Comparison of ENCODE assay signal across 1 cellular context in the genomic region with DNA sequence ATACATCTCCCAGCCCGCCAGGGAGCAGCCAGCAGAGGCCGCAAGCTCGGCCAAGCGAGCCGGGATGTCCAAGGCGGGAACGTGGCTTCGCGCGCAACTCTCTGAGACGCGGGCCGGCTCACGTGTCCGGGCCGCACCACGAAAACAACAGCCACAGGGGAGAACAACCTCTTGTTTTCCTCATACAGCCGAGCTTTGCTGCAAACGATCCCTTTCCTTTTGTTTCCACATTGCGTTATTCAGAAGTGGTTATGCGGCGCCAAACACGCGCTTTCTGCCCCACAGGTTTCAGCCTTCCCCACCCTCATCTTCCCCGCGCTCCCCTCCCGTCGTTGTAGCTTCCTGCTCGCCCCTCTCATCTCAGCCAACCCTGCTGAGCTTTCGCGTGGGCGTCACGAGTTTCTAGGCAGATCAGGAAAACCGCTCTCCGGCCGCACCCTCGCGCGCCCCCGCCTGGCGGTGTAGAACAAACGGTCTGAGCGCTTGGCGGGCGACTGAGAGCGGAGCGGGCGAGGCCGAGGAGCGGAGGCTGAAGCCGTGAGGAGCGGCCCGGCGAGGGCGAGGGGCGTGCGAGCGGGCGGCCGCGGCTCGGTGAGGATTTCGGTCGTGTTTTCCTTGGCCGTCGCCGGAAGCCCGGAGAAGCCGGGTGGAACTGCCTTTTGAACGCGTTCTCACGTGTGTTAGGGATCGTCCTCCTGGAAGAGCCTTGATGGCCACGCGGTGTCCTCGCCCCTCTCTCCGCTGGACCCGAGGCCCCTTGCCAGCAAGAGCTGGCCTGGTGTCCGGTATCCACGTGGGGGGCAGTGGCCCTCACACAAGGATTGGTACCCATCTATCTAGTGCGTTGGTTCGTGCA.
TF ChIP-seq lines count a peak whose summit lies in the region.

No MANE protein-coding gene starts in this region.

TF ChIP-seq in HepG2, 621 proteins besides CTCF, POLR2A, EP300 and RAD21 (continued from another document and continues in another):
- TF ChIP-seq, protein P1, sequence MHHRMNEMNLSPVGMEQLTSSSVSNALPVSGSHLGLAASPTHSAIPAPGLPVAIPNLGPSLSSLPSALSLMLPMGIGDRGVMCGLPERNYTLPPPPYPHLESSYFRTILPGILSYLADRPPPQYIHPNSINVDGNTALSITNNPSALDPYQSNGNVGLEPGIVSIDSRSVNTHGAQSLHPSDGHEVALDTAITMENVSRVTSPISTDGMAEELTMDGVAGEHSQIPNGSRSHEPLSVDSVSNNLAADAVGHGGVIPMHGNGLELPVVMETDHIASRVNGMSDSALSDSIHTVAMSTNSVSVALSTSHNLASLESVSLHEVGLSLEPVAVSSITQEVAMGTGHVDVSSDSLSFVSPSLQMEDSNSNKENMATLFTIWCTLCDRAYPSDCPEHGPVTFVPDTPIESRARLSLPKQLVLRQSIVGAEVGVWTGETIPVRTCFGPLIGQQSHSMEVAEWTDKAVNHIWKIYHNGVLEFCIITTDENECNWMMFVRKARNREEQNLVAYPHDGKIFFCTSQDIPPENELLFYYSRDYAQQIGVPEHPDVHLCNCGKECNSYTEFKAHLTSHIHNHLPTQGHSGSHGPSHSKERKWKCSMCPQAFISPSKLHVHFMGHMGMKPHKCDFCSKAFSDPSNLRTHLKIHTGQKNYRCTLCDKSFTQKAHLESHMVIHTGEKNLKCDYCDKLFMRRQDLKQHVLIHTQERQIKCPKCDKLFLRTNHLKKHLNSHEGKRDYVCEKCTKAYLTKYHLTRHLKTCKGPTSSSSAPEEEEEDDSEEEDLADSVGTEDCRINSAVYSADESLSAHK (CRISPR knock-in tag; IDR thresholded peaks at IDR 0.05; ENCODE audit: borderline replicate concordance) = no peak
- no peak for TF ChIP-seq NR2F1 (CRISPR knock-in tag; IDR thresholded peaks at IDR 0.05)
- TF ChIP-seq, protein P2, sequence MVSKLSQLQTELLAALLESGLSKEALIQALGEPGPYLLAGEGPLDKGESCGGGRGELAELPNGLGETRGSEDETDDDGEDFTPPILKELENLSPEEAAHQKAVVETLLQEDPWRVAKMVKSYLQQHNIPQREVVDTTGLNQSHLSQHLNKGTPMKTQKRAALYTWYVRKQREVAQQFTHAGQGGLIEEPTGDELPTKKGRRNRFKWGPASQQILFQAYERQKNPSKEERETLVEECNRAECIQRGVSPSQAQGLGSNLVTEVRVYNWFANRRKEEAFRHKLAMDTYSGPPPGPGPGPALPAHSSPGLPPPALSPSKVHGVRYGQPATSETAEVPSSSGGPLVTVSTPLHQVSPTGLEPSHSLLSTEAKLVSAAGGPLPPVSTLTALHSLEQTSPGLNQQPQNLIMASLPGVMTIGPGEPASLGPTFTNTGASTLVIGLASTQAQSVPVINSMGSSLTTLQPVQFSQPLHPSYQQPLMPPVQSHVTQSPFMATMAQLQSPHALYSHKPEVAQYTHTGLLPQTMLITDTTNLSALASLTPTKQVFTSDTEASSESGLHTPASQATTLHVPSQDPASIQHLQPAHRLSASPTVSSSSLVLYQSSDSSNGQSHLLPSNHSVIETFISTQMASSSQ (IDR thresholded peaks at IDR 0.05; ENCODE audit: low read depth) = no peak
- TF ChIP-seq, protein P2 (CRISPR knock-in tag; IDR thresholded peaks at IDR 0.05; ENCODE audit: borderline replicate concordance) = no peak
- TF ChIP-seq, protein P3, sequence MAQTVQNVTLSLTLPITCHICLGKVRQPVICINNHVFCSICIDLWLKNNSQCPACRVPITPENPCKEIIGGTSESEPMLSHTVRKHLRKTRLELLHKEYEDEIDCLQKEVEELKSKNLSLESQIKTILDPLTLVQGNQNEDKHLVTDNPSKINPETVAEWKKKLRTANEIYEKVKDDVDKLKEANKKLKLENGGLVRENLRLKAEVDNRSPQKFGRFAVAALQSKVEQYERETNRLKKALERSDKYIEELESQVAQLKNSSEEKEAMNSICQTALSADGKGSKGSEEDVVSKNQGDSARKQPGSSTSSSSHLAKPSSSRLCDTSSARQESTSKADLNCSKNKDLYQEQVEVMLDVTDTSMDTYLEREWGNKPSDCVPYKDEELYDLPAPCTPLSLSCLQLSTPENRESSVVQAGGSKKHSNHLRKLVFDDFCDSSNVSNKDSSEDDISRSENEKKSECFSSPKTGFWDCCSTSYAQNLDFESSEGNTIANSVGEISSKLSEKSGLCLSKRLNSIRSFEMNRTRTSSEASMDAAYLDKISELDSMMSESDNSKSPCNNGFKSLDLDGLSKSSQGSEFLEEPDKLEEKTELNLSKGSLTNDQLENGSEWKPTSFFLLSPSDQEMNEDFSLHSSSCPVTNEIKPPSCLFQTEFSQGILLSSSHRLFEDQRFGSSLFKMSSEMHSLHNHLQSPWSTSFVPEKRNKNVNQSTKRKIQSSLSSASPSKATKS (CRISPR knock-in tag; IDR thresholded peaks at IDR 0.05) = no peak
- TF ChIP-seq ZNF354B (CRISPR knock-in tag; IDR thresholded peaks at IDR 0.05) = no peak
- TF ChIP-seq, protein P4, sequence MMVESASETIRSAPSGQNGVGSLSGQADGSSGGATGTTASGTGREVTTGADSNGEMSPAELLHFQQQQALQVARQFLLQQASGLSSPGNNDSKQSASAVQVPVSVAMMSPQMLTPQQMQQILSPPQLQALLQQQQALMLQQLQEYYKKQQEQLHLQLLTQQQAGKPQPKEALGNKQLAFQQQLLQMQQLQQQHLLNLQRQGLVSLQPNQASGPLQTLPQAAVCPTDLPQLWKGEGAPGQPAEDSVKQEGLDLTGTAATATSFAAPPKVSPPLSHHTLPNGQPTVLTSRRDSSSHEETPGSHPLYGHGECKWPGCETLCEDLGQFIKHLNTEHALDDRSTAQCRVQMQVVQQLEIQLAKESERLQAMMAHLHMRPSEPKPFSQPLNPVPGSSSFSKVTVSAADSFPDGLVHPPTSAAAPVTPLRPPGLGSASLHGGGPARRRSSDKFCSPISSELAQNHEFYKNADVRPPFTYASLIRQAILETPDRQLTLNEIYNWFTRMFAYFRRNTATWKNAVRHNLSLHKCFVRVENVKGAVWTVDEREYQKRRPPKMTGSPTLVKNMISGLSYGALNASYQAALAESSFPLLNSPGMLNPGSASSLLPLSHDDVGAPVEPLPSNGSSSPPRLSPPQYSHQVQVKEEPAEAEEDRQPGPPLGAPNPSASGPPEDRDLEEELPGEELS (CRISPR knock-in tag; IDR thresholded peaks at IDR 0.05) = no peak
- no peak for TF ChIP-seq ZNF619 (CRISPR knock-in tag; IDR thresholded peaks at IDR 0.05)
- TF ChIP-seq TAF15 (IDR thresholded peaks at IDR 0.05; ENCODE audit: low read depth, low read length, poor library complexity, severe bottlenecking) = peak; percentile 58
- TF ChIP-seq, protein P5, sequence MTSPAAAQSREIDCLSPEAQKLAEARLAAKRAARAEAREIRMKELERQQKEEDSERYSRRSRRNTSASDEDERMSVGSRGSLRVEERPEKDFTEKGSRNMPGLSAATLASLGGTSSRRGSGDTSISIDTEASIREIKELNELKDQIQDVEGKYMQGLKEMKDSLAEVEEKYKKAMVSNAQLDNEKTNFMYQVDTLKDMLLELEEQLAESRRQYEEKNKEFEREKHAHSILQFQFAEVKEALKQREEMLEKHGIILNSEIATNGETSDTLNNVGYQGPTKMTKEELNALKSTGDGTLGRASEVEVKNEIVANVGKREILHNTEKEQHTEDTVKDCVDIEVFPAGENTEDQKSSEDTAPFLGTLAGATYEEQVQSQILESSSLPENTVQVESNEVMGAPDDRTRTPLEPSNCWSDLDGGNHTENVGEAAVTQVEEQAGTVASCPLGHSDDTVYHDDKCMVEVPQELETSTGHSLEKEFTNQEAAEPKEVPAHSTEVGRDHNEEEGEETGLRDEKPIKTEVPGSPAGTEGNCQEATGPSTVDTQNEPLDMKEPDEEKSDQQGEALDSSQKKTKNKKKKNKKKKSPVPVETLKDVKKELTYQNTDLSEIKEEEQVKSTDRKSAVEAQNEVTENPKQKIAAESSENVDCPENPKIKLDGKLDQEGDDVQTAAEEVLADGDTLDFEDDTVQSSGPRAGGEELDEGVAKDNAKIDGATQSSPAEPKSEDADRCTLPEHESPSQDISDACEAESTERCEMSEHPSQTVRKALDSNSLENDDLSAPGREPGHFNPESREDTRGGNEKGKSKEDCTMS (CRISPR knock-in tag; conservative IDR thresholded peaks at IDR 0.05) = no peak
- TF ChIP-seq, protein P6, sequence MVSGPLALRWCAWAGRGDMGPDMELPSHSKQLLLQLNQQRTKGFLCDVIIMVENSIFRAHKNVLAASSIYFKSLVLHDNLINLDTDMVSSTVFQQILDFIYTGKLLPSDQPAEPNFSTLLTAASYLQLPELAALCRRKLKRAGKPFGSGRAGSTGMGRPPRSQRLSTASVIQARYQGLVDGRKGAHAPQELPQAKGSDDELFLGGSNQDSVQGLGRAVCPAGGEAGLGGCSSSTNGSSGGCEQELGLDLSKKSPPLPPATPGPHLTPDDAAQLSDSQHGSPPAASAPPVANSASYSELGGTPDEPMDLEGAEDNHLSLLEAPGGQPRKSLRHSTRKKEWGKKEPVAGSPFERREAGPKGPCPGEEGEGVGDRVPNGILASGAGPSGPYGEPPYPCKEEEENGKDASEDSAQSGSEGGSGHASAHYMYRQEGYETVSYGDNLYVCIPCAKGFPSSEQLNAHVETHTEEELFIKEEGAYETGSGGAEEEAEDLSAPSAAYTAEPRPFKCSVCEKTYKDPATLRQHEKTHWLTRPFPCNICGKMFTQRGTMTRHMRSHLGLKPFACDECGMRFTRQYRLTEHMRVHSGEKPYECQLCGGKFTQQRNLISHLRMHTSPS (CRISPR knock-in tag; IDR thresholded peaks at IDR 0.05; ENCODE audit: low read depth) = no peak
- TF ChIP-seq NCOA1 (CRISPR knock-in tag; IDR thresholded peaks at IDR 0.05) = no peak
- TF ChIP-seq, protein P7, sequence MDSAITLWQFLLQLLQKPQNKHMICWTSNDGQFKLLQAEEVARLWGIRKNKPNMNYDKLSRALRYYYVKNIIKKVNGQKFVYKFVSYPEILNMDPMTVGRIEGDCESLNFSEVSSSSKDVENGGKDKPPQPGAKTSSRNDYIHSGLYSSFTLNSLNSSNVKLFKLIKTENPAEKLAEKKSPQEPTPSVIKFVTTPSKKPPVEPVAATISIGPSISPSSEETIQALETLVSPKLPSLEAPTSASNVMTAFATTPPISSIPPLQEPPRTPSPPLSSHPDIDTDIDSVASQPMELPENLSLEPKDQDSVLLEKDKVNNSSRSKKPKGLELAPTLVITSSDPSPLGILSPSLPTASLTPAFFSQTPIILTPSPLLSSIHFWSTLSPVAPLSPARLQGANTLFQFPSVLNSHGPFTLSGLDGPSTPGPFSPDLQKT (CRISPR knock-in tag; IDR thresholded peaks at IDR 0.05; ENCODE audit: borderline replicate concordance) = no peak
- no peak for TF ChIP-seq RARA (CRISPR knock-in tag; IDR thresholded peaks at IDR 0.05)
- TF ChIP-seq, protein P8, sequence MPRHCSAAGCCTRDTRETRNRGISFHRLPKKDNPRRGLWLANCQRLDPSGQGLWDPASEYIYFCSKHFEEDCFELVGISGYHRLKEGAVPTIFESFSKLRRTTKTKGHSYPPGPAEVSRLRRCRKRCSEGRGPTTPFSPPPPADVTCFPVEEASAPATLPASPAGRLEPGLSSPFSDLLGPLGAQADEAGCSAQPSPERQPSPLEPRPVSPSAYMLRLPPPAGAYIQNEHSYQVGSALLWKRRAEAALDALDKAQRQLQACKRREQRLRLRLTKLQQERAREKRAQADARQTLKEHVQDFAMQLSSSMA (CRISPR knock-in tag; IDR thresholded peaks at IDR 0.05) = no peak
- TF ChIP-seq ZNF460 (CRISPR knock-in tag; IDR thresholded peaks at IDR 0.05; ENCODE audit: borderline replicate concordance) = no peak; the same call in 1 of the 2 replicates
- TF ChIP-seq HNRNPL (IDR thresholded peaks at IDR 0.05; ENCODE audit: low read depth, low read length) = peak; percentile 91
- no peak for TF ChIP-seq ZNF792 (CRISPR knock-in tag; IDR thresholded peaks at IDR 0.05)
- no peak for TF ChIP-seq KDM6A (CRISPR knock-in tag; IDR thresholded peaks at IDR 0.05; ENCODE audit: low read depth)
- TF ChIP-seq SOX6 (IDR thresholded peaks at IDR 0.05) = no peak
- peak; percentile 27; the same call in 1 of the 2 replicates for TF ChIP-seq SOX6 (CRISPR knock-in tag; IDR thresholded peaks at IDR 0.05)
- TF ChIP-seq SPEN (CRISPR knock-in tag; IDR thresholded peaks at IDR 0.05; ENCODE audit: low read depth) = no peak
- no peak for TF ChIP-seq SETDB1 (CRISPR knock-in tag; IDR thresholded peaks at IDR 0.05; ENCODE audit: borderline replicate concordance)
- peak; percentile 56 for TF ChIP-seq HOXA3 (CRISPR knock-in tag; IDR thresholded peaks at IDR 0.05)
- TF ChIP-seq GZF1 (CRISPR knock-in tag; IDR thresholded peaks at IDR 0.05) = no peak
- TF ChIP-seq ZNF567 (CRISPR knock-in tag; IDR thresholded peaks at IDR 0.05; ENCODE audit: borderline replicate concordance) = no peak
- TF ChIP-seq, protein P9, sequence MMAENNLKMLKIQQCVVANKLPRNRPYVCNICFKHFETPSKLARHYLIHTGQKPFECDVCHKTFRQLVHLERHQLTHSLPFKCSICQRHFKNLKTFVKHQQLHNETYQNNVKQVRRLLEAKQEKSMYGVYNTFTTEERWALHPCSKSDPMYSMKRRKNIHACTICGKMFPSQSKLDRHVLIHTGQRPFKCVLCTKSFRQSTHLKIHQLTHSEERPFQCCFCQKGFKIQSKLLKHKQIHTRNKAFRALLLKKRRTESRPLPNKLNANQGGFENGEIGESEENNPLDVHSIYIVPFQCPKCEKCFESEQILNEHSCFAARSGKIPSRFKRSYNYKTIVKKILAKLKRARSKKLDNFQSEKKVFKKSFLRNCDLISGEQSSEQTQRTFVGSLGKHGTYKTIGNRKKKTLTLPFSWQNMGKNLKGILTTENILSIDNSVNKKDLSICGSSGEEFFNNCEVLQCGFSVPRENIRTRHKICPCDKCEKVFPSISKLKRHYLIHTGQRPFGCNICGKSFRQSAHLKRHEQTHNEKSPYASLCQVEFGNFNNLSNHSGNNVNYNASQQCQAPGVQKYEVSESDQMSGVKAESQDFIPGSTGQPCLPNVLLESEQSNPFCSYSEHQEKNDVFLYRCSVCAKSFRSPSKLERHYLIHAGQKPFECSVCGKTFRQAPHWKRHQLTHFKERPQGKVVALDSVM (CRISPR knock-in tag; IDR thresholded peaks at IDR 0.05) = peak; percentile 46; the same call in 1 of the 2 replicates
- no peak for TF ChIP-seq TCF7 (IDR thresholded peaks at IDR 0.05; ENCODE audit: low read depth)
- TF ChIP-seq ZMYM3 (CRISPR knock-in tag; IDR thresholded peaks at IDR 0.05) = no peak
- peak; percentile 66 for TF ChIP-seq ATF7 (IDR thresholded peaks at IDR 0.05)
- TF ChIP-seq ATF7 (CRISPR knock-in tag; IDR thresholded peaks at IDR 0.05) = no peak
- no peak for TF ChIP-seq ESRRA (CRISPR knock-in tag; IDR thresholded peaks at IDR 0.05; ENCODE audit: low read depth)
- TF ChIP-seq ZSCAN9 (CRISPR knock-in tag; IDR thresholded peaks at IDR 0.05; ENCODE audit: borderline replicate concordance) = no peak
- TF ChIP-seq EED (CRISPR knock-in tag; IDR thresholded peaks at IDR 0.05) = no peak
- TF ChIP-seq RBM39 (IDR thresholded peaks at IDR 0.05; ENCODE audit: low read depth, low read length, poor library complexity, severe bottlenecking) = no peak
- TF ChIP-seq, protein P10, sequence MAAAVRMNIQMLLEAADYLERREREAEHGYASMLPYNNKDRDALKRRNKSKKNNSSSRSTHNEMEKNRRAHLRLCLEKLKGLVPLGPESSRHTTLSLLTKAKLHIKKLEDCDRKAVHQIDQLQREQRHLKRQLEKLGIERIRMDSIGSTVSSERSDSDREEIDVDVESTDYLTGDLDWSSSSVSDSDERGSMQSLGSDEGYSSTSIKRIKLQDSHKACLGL (CRISPR knock-in tag; IDR thresholded peaks at IDR 0.05) = no peak
